ENCODE assay signal across 8 cellular contexts in genomic region chr13:114047358-114047881, GRCh38.
DNase-seq lines count a peak whose midpoint lies in the region; ATAC-seq and TF ChIP-seq lines count a peak whose summit lies in the region.

No MANE protein-coding gene starts in this region.

- intact Hi-C loops in activated CD8-positive, alpha-beta T cell treated with anti-CD3 and anti-CD28 coated beads for 36 hours (cut with micrococcal nuclease): no loop called here
- intact Hi-C loops in activated B cell treated with CpG ODN at 0.5 μM for 24 hours (cut with micrococcal nuclease): no loop called here
- intact Hi-C loops in testis (cut with DNase I; ENCODE audit: low total_unique reads): no loop called here

- POLR2A ChIA-PET in activated CD8-positive, alpha-beta T cell treated with anti-CD3 and anti-CD28 coated beads for 36 hours (lab: Charles Lee): interaction anchor here (1.8 kb wide), 1 partner anchor 18 kb away, joined by 5 read pairs; no protein-coding TSS in a partner anchor
- POLR2A ChIA-PET in activated CD8-positive, alpha-beta T cell treated with anti-CD3 and anti-CD28 coated beads, Interleukin-2, amount 10 ng/mL, durations not matched to agents 7 days and 5 days (lab: Charles Lee): no interaction called here
- POLR2A ChIA-PET in activated B cell treated with CpG ODN at 0.5 μM for 24 hours (lab: Charles Lee): interaction anchor here (2.9 kb wide), 1 partner anchor 21 kb away, joined by 25 read pairs; no protein-coding TSS in a partner anchor

- CTCF ChIA-PET in activated CD8-positive, alpha-beta T cell treated with anti-CD3 and anti-CD28 coated beads for 36 hours (lab: Charles Lee): interaction anchor here (1.4 kb wide), 1 partner anchor 27 kb away, joined by 3 read pairs; no protein-coding TSS in a partner anchor
- CTCF ChIA-PET in activated CD8-positive, alpha-beta T cell treated with anti-CD3 and anti-CD28 coated beads, Interleukin-2, amount 10 ng/mL, durations not matched to agents 7 days and 5 days (lab: Charles Lee): no interaction called here
- CTCF ChIA-PET in activated B cell treated with CpG ODN at 0.5 μM for 24 hours (lab: Charles Lee): no interaction called here

- no peak overlapping the region for H3K4me3 Mint-ChIP-seq in activated CD8-positive, alpha-beta T cell treated with anti-CD3 and anti-CD28 coated beads for 36 hours
- H3K4me3 Mint-ChIP-seq in activated CD8-positive, alpha-beta T cell treated with anti-CD3 and anti-CD28 coated beads, Interleukin-2, amount 10 ng/mL, durations not matched to agents 7 days and 5 days: no peak overlapping the region
- peak overlapping the region; percentile 58 for H3K4me3 Mint-ChIP-seq in activated B cell treated with CpG ODN at 0.5 μM for 24 hours
- peak overlapping the region; percentile 65 for H3K4me3 Mint-ChIP-seq in stimulated activated memory B cell treated with anti-CD40 and anti-IgM and Interleukin-4, amounts not matched to agents 10 μg/mL and 1 μg/mL and 100 μg/mL, for 72 hours

- peaks cover 15% of the 10 kb centered on the region for H3K36me3 Mint-ChIP-seq in activated CD8-positive, alpha-beta T cell treated with anti-CD3 and anti-CD28 coated beads for 36 hours (ENCODE audit: low read depth)
- peaks cover 31% of the 10 kb centered on the region for H3K36me3 Mint-ChIP-seq in activated CD8-positive, alpha-beta T cell treated with anti-CD3 and anti-CD28 coated beads, Interleukin-2, amount 10 ng/mL, durations not matched to agents 7 days and 5 days (ENCODE audit: low read depth)
- H3K36me3 Mint-ChIP-seq in activated B cell treated with CpG ODN at 0.5 μM for 24 hours (ENCODE audit: low read depth): peaks cover 45% of the 10 kb centered on the region
- peaks cover 33% of the 10 kb centered on the region for H3K36me3 Mint-ChIP-seq in stimulated activated memory B cell treated with anti-CD40 and anti-IgM and Interleukin-4, amounts not matched to agents 10 μg/mL and 1 μg/mL and 100 μg/mL, for 72 hours

- no peaks in the 10 kb centered on the region for H3K27me3 Mint-ChIP-seq in activated CD8-positive, alpha-beta T cell treated with anti-CD3 and anti-CD28 coated beads for 36 hours
- peaks cover 3% of the 10 kb centered on the region for H3K27me3 Mint-ChIP-seq in activated CD8-positive, alpha-beta T cell treated with anti-CD3 and anti-CD28 coated beads, Interleukin-2, amount 10 ng/mL, durations not matched to agents 7 days and 5 days (ENCODE audit: low read depth)
- H3K27me3 Mint-ChIP-seq in activated B cell treated with CpG ODN at 0.5 μM for 24 hours: no peaks in the 10 kb centered on the region
- no peaks in the 10 kb centered on the region for H3K27me3 Mint-ChIP-seq in stimulated activated memory B cell treated with anti-CD40 and anti-IgM and Interleukin-4, amounts not matched to agents 10 μg/mL and 1 μg/mL and 100 μg/mL, for 72 hours

- no peak for DNase-seq in activated CD8-positive, alpha-beta T cell treated with anti-CD3 and anti-CD28 coated beads for 36 hours
- no peak for DNase-seq in activated CD8-positive, alpha-beta T cell treated with anti-CD3 and anti-CD28 coated beads, Interleukin-2, amount 10 ng/mL, durations not matched to agents 7 days and 5 days
- DNase-seq in activated B cell treated with CpG ODN at 0.5 μM for 24 hours (no peak), testis (no peak)
- DNase-seq in stimulated activated CD4-positive, alpha-beta T cell treated with anti-CD3 and anti-CD28 coated beads, Interleukin-4, amount 100 ng/mL, for 1 hour: no peak
- no peak for DNase-seq in effector CD8-positive, alpha-beta T cell (lab: John Stamatoyannopoulos, UW)

- TF ChIP-seq POLR2A in testis (IDR thresholded peaks at IDR 0.05): no peak

- H3K27ac ChIP-seq in testis: no peak overlapping the region

- no peaks in the 10 kb centered on the region for H3K9me3 ChIP-seq in testis

- 66 to 82% methylated on average over 19 of the region's 19 CpGs for WGBS in testis, 2 donors

- peak overlapping the region; percentile 57 for H3K27ac Mint-ChIP-seq in activated CD8-positive, alpha-beta T cell treated with anti-CD3 and anti-CD28 coated beads for 36 hours
- no peak overlapping the region for H3K27ac Mint-ChIP-seq in activated CD8-positive, alpha-beta T cell treated with anti-CD3 and anti-CD28 coated beads, Interleukin-2, amount 10 ng/mL, durations not matched to agents 7 days and 5 days
- H3K27ac Mint-ChIP-seq in activated B cell treated with CpG ODN at 0.5 μM for 24 hours: peak overlapping the region; percentile 74
- H3K27ac Mint-ChIP-seq in stimulated activated memory B cell treated with anti-CD40 and anti-IgM and Interleukin-4, amounts not matched to agents 10 μg/mL and 1 μg/mL and 100 μg/mL, for 72 hours: peak overlapping the region; percentile 88

- TF ChIP-seq CTCF in activated CD8-positive, alpha-beta T cell treated with anti-CD3 and anti-CD28 coated beads for 36 hours (IDR thresholded peaks at IDR 0.05): no peak
- no peak for TF ChIP-seq CTCF in activated B cell treated with CpG ODN at 0.5 μM for 24 hours (IDR thresholded peaks at IDR 0.05)
- TF ChIP-seq CTCF in testis (IDR thresholded peaks at IDR 0.05): no peak

- H3K4me3 ChIP-seq in testis: no peak overlapping the region

- peaks cover 56% of the 10 kb centered on the region for H3K4me1 Mint-ChIP-seq in activated CD8-positive, alpha-beta T cell treated with anti-CD3 and anti-CD28 coated beads for 36 hours (ENCODE audit: low read depth)
- H3K4me1 Mint-ChIP-seq in activated CD8-positive, alpha-beta T cell treated with anti-CD3 and anti-CD28 coated beads, Interleukin-2, amount 10 ng/mL, durations not matched to agents 7 days and 5 days (ENCODE audit: low read depth): peaks cover 32% of the 10 kb centered on the region
- peaks cover 78% of the 10 kb centered on the region for H3K4me1 Mint-ChIP-seq in activated B cell treated with CpG ODN at 0.5 μM for 24 hours
- H3K4me1 Mint-ChIP-seq in stimulated activated memory B cell treated with anti-CD40 and anti-IgM and Interleukin-4, amounts not matched to agents 10 μg/mL and 1 μg/mL and 100 μg/mL, for 72 hours: peaks cover 91% of the 10 kb centered on the region

- ATAC-seq in activated CD8-positive, alpha-beta T cell treated with anti-CD3 and anti-CD28 coated beads for 36 hours: no peak
- no peak for ATAC-seq in activated CD8-positive, alpha-beta T cell treated with anti-CD3 and anti-CD28 coated beads, Interleukin-2, amount 10 ng/mL, durations not matched to agents 7 days and 5 days
- peak; percentile 80 for ATAC-seq in HG02973 (IDR thresholded peaks at IDR 0.05; ENCODE audit: unreplicated experiment)
- no peak for ATAC-seq in activated B cell treated with CpG ODN at 0.5 μM for 24 hours (ENCODE audit: low read depth)
- peak; percentile 82 for ATAC-seq in stimulated activated memory B cell treated with anti-CD40 and anti-IgM and Interleukin-4, amounts not matched to agents 10 μg/mL and 1 μg/mL and 100 μg/mL, for 72 hours

- no peaks in the 10 kb centered on the region for H3K36me3 ChIP-seq in testis (ENCODE audit: low read depth, missing control alignments)

- H3K4me1 ChIP-seq in testis: no peaks in the 10 kb centered on the region

- no peaks in the 10 kb centered on the region for H3K9me3 Mint-ChIP-seq in activated CD8-positive, alpha-beta T cell treated with anti-CD3 and anti-CD28 coated beads for 36 hours
- H3K9me3 Mint-ChIP-seq in activated CD8-positive, alpha-beta T cell treated with anti-CD3 and anti-CD28 coated beads, Interleukin-2, amount 10 ng/mL, durations not matched to agents 7 days and 5 days (ENCODE audit: insufficient read depth): no peaks in the 10 kb centered on the region
- no peaks in the 10 kb centered on the region for H3K9me3 Mint-ChIP-seq in activated B cell treated with CpG ODN at 0.5 μM for 24 hours
- peaks cover 2% of the 10 kb centered on the region for H3K9me3 Mint-ChIP-seq in stimulated activated memory B cell treated with anti-CD40 and anti-IgM and Interleukin-4, amounts not matched to agents 10 μg/mL and 1 μg/mL and 100 μg/mL, for 72 hours

- H3K27me3 ChIP-seq in testis: no peaks in the 10 kb centered on the region

Comparison
In these comparisons a context has a peak if more than half of its experiments do, and no peak if none do; other contexts are left out.
1. ATAC-seq: peak in HG02973 (single experiment) and stimulated activated memory B cell treated with anti-CD40 and anti-IgM and Interleukin-4, amounts not matched to agents 10 μg/mL and 1 μg/mL and 100 μg/mL, for 72 hours (single experiment); none in activated CD8-positive, alpha-beta T cell treated with anti-CD3 and anti-CD28 coated beads for 36 hours (single experiment), activated CD8-positive, alpha-beta T cell treated with anti-CD3 and anti-CD28 coated beads, Interleukin-2, amount 10 ng/mL, durations not matched to agents 7 days and 5 days (single experiment) and activated B cell treated with CpG ODN at 0.5 μM for 24 hours (single experiment).
2. H3K4me3 Mint-ChIP-seq: peak in activated B cell treated with CpG ODN at 0.5 μM for 24 hours (single experiment) and stimulated activated memory B cell treated with anti-CD40 and anti-IgM and Interleukin-4, amounts not matched to agents 10 μg/mL and 1 μg/mL and 100 μg/mL, for 72 hours (single experiment); none in activated CD8-positive, alpha-beta T cell treated with anti-CD3 and anti-CD28 coated beads for 36 hours (single experiment) and activated CD8-positive, alpha-beta T cell treated with anti-CD3 and anti-CD28 coated beads, Interleukin-2, amount 10 ng/mL, durations not matched to agents 7 days and 5 days (single experiment).